ENCODE assay signal across 8 cellular contexts in the genomic region with DNA sequence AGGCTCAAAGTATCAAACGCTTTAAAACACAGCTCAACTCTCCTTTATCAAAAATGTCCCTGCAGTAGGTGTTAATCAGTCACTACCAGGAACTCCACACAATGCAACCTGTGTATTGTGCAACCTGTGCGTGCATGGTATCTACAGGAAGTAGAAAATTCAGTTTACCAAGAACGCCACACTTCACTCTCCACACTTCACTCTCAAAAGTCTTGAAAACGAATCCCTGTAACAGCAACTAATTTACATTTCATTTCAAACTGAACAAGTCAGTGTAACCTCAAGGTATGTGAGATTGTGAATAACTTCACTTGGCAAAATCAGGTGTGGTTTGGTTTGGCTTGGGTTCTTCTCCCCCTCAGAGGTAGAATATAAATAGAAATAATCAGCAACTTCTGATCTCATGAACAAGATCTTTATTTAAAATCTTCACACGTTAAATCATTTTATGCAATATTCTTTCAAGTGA. TPM values are rescaled to one million over a fixed set of nuclear protein-coding genes. Genes with fewer than 3 reads are reported as not detected.
A peak's percentile ranks its signal among the peaks of the same experiment; 100 is the strongest.
DNase-seq lines count a peak whose midpoint lies in the region; ATAC-seq and TF ChIP-seq lines count a peak whose summit lies in the region.

No MANE protein-coding gene starts in this region.

- peak; percentile 45 for ATAC-seq in upper lobe of right lung
- ATAC-seq in HG02840 (IDR thresholded peaks at IDR 0.05; ENCODE audit: low FRiP score, unreplicated experiment) = no peak

- peak overlapping the region; percentile 74 for H3K4me3 ChIP-seq in upper lobe of right lung

- H3K36me3 Mint-ChIP-seq in activated CD4-positive, alpha-beta memory T cell treated with anti-CD3 and anti-CD28 coated beads for 36 hours = peaks cover 6% of the 10 kb centered on the region
- H3K36me3 Mint-ChIP-seq in chondrocyte (ENCODE audit: low read depth) = no peaks in the 10 kb centered on the region

- peaks cover 5% of the 10 kb centered on the region for H3K9me3 Mint-ChIP-seq in activated CD4-positive, alpha-beta memory T cell treated with anti-CD3 and anti-CD28 coated beads for 36 hours
- H3K9me3 Mint-ChIP-seq in chondrocyte (ENCODE audit: low read depth) = no peaks in the 10 kb centered on the region

- peak overlapping the region; percentile 76 for H3K4me3 Mint-ChIP-seq in activated CD4-positive, alpha-beta memory T cell treated with anti-CD3 and anti-CD28 coated beads for 36 hours
- no peak overlapping the region for H3K4me3 Mint-ChIP-seq in chondrocyte (ENCODE audit: unreplicated experiment)

- peaks cover 30% of the 10 kb centered on the region for H3K4me1 ChIP-seq in upper lobe of right lung

- H3K27me3 Mint-ChIP-seq in activated CD4-positive, alpha-beta memory T cell treated with anti-CD3 and anti-CD28 coated beads for 36 hours = no peaks in the 10 kb centered on the region
- H3K27me3 Mint-ChIP-seq in chondrocyte (ENCODE audit: low read depth) = no peaks in the 10 kb centered on the region

- TF ChIP-seq CTCF in upper lobe of right lung (IDR thresholded peaks at IDR 0.05) (no peak), chondrocyte (IDR thresholded peaks at IDR 0.05) (no peak)

- DNase-seq in NCI-H748 (lab: John Stamatoyannopoulos, UW; ENCODE audit: unreplicated experiment) (peak; percentile 62), NCI-H748 treated with DMSO at 0.1 percent for 48 hours (lab: John Stamatoyannopoulos, UW) (no peak), HT-29 (ENCODE audit: low spot score) (peak; percentile 88), left kidney (ENCODE audit: low read depth, low spot score) (peak; percentile 69), upper lobe of right lung (no peak), chondrocyte (ENCODE audit: low spot score) (no peak)
- peak; percentile 63 for DNase-seq in activated CD4-positive, alpha-beta memory T cell treated with anti-CD3 and anti-CD28 coated beads for 36 hours

- no peaks in the 10 kb centered on the region for H3K27me3 ChIP-seq in upper lobe of right lung

- peak overlapping the region; percentile 85 for H3K27ac Mint-ChIP-seq in activated CD4-positive, alpha-beta memory T cell treated with anti-CD3 and anti-CD28 coated beads for 36 hours
- no peak overlapping the region for H3K27ac Mint-ChIP-seq in chondrocyte (ENCODE audit: unreplicated experiment)

- intact Hi-C loops in activated CD4-positive, alpha-beta memory T cell treated with anti-CD3 and anti-CD28 coated beads for 36 hours (cut with micrococcal nuclease) = loop anchor here (1.0 to 5.0 kb wide), 5 partner anchors 16 to 592 kb away; partner anchors contain the start of genes KIZ and XRN2
- intact Hi-C loops in upper lobe of right lung (cut with DNase I) = no loop called here

- H3K4me1 Mint-ChIP-seq in activated CD4-positive, alpha-beta memory T cell treated with anti-CD3 and anti-CD28 coated beads for 36 hours (ENCODE audit: low read depth) = peaks cover 30% of the 10 kb centered on the region
- H3K4me1 Mint-ChIP-seq in chondrocyte (ENCODE audit: low read depth) = peaks cover 23% of the 10 kb centered on the region

- H3K36me3 ChIP-seq in upper lobe of right lung = no peaks in the 10 kb centered on the region

- POLR2A ChIA-PET in activated CD4-positive, alpha-beta memory T cell treated with anti-CD3 and anti-CD28 coated beads for 36 hours (lab: Charles Lee) = no interaction called here

- CTCF ChIA-PET in activated CD4-positive, alpha-beta memory T cell treated with anti-CD3 and anti-CD28 coated beads for 36 hours (lab: Charles Lee) = no interaction called here

- H3K27ac ChIP-seq in upper lobe of right lung = peak overlapping the region; percentile 86

- no peaks in the 10 kb centered on the region for H3K9me3 ChIP-seq in upper lobe of right lung

RNA-seq across cellular contexts. Expression of gene RALGAPA2, which starts 1.6 kb away (rescaled TPM):
- 18.2 and 20.1 TPM in 2 replicates for total RNA-seq in HT-29 (2014; rRNA removed; shearing (Covaris generic))
- total RNA-seq in activated CD4-positive, alpha-beta memory T cell treated with anti-CD3 and anti-CD28 coated beads for 36 hours = 10 to 100 TPM; 15.9 to 16.6 TPM
- 88.9 TPM for total RNA-seq in upper lobe of right lung
- total RNA-seq in chondrocyte = 9.5 to 10.8 TPM (median 10.2 TPM) in 3 replicates

Comparison
In these comparisons a context has a peak if more than half of its experiments do, and no peak if none do; other contexts are left out.
1. DNase-seq: peak in NCI-H748 (single experiment), HT-29 (single experiment), activated CD4-positive, alpha-beta memory T cell treated with anti-CD3 and anti-CD28 coated beads for 36 hours (single experiment) and left kidney (single experiment); none in NCI-H748 treated with DMSO at 0.1 percent for 48 hours (single experiment), upper lobe of right lung (single experiment) and chondrocyte (single experiment).